ENCODE assay signal across 8 cellular contexts in the genomic region with DNA sequence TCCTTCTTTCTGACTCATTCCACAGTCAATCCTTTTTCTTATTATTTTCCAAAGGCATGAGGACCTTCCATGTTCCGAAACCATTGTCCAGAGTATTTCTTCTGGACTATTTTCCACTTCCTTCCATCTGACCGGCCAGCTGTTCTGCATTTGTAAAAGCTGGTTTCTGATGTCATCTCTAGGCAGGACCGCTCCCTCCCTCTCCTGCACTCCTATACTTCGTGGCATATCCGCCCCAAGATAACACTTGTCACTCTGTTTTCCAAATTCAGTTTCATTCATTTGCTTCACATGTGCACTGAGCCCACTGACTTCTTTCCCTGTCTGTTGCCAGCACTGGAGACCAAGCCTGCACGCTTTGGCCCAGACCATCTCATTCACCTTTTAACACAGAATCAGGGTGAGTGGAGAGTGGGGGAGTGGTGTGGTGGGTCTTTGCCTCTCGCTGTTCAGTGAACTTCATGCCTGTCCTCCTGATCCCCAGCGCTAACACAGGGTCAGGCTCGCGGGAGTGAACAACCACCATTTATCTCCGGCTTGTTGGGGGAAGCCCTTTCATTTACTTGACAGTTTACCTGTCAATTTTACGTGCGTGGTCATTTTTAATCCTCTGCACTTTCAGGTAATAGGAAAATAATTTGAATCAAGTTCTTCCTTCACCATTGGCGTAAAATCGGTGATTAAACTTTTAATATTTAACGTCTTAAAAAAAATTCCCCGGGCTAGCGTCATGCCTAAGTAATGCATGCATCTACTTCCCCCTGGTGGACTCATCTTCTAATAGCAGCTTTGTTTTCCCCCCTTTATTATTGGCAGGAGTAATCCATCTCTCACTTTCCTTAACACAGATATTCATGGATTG. TPM values are rescaled to one million over a fixed set of nuclear protein-coding genes. Genes with fewer than 3 reads are reported as not detected.
DNase-seq lines count a peak whose midpoint lies in the region; ATAC-seq and TF ChIP-seq lines count a peak whose summit lies in the region.

No MANE protein-coding gene starts in this region.

- H3K27ac ChIP-seq in ACC112 (ENCODE audit: low read depth, low read length) (no peak overlapping the region), fibroblast of lung (ENCODE audit: insufficient read depth, low read length) (peak overlapping the region; percentile 83)

- H3K4me1 ChIP-seq in ACC112 (ENCODE audit: control insufficient read depth, insufficient read depth, low read length, unreplicated experiment) = peaks cover 7% of the 10 kb centered on the region
- H3K4me1 ChIP-seq in fibroblast of lung (ENCODE audit: control insufficient read depth, extremely low read depth, insufficient read depth, low read length) = peaks cover 4% of the 10 kb centered on the region

- H3K4me3 ChIP-seq in ACC112 (ENCODE audit: low read depth, low read length) = peak overlapping the region; percentile 72
- peak overlapping the region; percentile 31 to 68 (median 45) for H3K4me3 ChIP-seq in fibroblast of lung (replicated peaks in 1 of 4; ENCODE audit: control extremely low read depth in 1 of 4, insufficient read depth in 1 of 4, low read depth in 3 of 4, low read length in 4 of 4)

- H3K36me3 ChIP-seq in ACC112 (ENCODE audit: insufficient read depth, low read length) = no peaks in the 10 kb centered on the region
- no peaks in the 10 kb centered on the region for H3K36me3 ChIP-seq in fibroblast of lung (ENCODE audit: control insufficient read depth, insufficient read depth, low read length)

- H3K27me3 ChIP-seq in ACC112 (ENCODE audit: insufficient read depth, low read length) (no peaks in the 10 kb centered on the region), fibroblast of lung (ENCODE audit: control insufficient read depth, insufficient read depth, low read length) (no peaks in the 10 kb centered on the region)

- DNase-seq in GDM1 (lab: John Stamatoyannopoulos, UW) (peak; percentile 16), NCI-H1092 treated with DMSO at 0.1 percent for 48 hours (lab: John Stamatoyannopoulos, UW) (peak; percentile 49), SKM-1 treated with dmso at 0.1 percent for 144 hours (lab: John Stamatoyannopoulos, UW; ENCODE audit: unreplicated experiment) (peak; percentile 37), fibroblast of lung (ENCODE audit: low read depth in 2 of 2) (peak; percentile 72 to 80), naive B cell (peak; percentile 39)
- no peak for DNase-seq in activated effector memory CD4-positive, alpha-beta T cell treated with anti-CD3 and anti-CD28 coated beads, Interleukin-2, amount 50 U/mL, for 16 hours
- no peak for DNase-seq in activated naive CD4-positive, alpha-beta T cell treated with anti-CD3 and anti-CD28 coated beads, Interleukin-2, amount 50 U/mL, for 16 hours

- ATAC-seq in naive B cell (ENCODE audit: low read depth in 2 of 2) = peak in 1 of 2 donors; percentile 52

- H3K79me2 ChIP-seq in ACC112 (ENCODE audit: control insufficient read depth, insufficient read depth, low read length, unreplicated experiment) (no peaks in the 10 kb centered on the region), fibroblast of lung (ENCODE audit: control insufficient read depth, insufficient read depth, low read length) (no peaks in the 10 kb centered on the region)

- no peaks in the 10 kb centered on the region for H3K9me3 Mint-ChIP-seq in naive B cell

- no peaks in the 10 kb centered on the region for H3K4me1 Mint-ChIP-seq in naive B cell

- peak; percentile 79 to 80 for TF ChIP-seq CTCF in fibroblast of lung (conservative IDR thresholded peaks at IDR 0.05 in 1 of 2, IDR thresholded peaks at IDR 0.05 in 1 of 2; ENCODE audit: low read depth in 1 of 2, low read length in 2 of 2)

- no peaks in the 10 kb centered on the region for H4K20me1 ChIP-seq in fibroblast of lung (ENCODE audit: control insufficient read depth, extremely low read depth, insufficient read depth, low read length)

- H3K36me3 Mint-ChIP-seq in naive B cell = no peaks in the 10 kb centered on the region

- peak overlapping the region; percentile 34 for H3K9ac ChIP-seq in fibroblast of lung (ENCODE audit: insufficient read depth, low read length)

- no peak overlapping the region for H3K27ac Mint-ChIP-seq in naive B cell

- peak overlapping the region; percentile 92 for H3K4me2 ChIP-seq in fibroblast of lung (ENCODE audit: extremely low read depth, insufficient read depth, low read length)

- H3K27me3 Mint-ChIP-seq in naive B cell = no peaks in the 10 kb centered on the region

- H3K9me3 ChIP-seq in fibroblast of lung (ENCODE audit: control insufficient read depth, insufficient read depth, low read depth, low read length) = no peaks in the 10 kb centered on the region

- H3K4me3 Mint-ChIP-seq in naive B cell = peak overlapping the region in 1 of 8 donors; percentile 32

- H2AFZ ChIP-seq in ACC112 (ENCODE audit: low read length, unreplicated experiment) (peak overlapping the region; percentile 62), fibroblast of lung (ENCODE audit: low read length) (peak overlapping the region; percentile 77)

RNA-seq across cellular contexts. Expression of gene C12orf75, which starts 52.5 kb away (rescaled TPM):
- total RNA-seq in fibroblast of lung = 40.6 and 133 TPM in 2 replicates
- polyA plus RNA-seq in fibroblast of lung (298 and 336 TPM in 2 replicates), naive B cell (ENCODE audit: low read depth in 6 of 6) (10 to 100 TPM; 10.9 to 56.4 (median 29.5) TPM)
- 233 and 328 TPM in 2 replicates for polyA plus RNA-seq in fibroblast of lung (2012)
- polyA minus RNA-seq in fibroblast of lung (ENCODE audit: low replicate concordance) = 22.0 and 22.2 TPM in 2 replicates

Comparison
In these comparisons a context has a peak if more than half of its experiments do, and no peak if none do; other contexts are left out.
1. DNase-seq: peak in GDM1 (single experiment), NCI-H1092 treated with DMSO at 0.1 percent for 48 hours (single experiment), SKM-1 treated with dmso at 0.1 percent for 144 hours (single experiment), fibroblast of lung (2 of 2) and naive B cell (single experiment); none in activated effector memory CD4-positive, alpha-beta T cell treated with anti-CD3 and anti-CD28 coated beads, Interleukin-2, amount 50 U/mL, for 16 hours (single experiment) and activated naive CD4-positive, alpha-beta T cell treated with anti-CD3 and anti-CD28 coated beads, Interleukin-2, amount 50 U/mL, for 16 hours (single experiment).